In genomic region chr12:50589650-50590435, GRCh38 we compare ENCODE assay signal across 9 cellular contexts.
A peak's percentile ranks its signal among the peaks of the same experiment; 100 is the strongest.
DNase-seq lines count a peak whose midpoint lies in the region; ATAC-seq lines count a peak whose summit lies in the region.
"Had no signal": no experiment of that assay in that cellular context is flagged by ENCODE, and none has a peak within 500 bp of the region (broad histone marks: within the 10 kb centered on the region; RNA-seq: fewer than 3 reads in every experiment).

No MANE protein-coding gene starts in this region.

- peak overlapping the region; percentile 56 for H3K14ac ChIP-seq in neuronal stem cell (ENCODE audit: low read length)

- H4K91ac ChIP-seq in neuronal stem cell (ENCODE audit: low read depth, low read length, poor library complexity) = no peak overlapping the region

- H3K4me3 ChIP-seq in neuronal stem cell (ENCODE audit: low read length in 2 of 2) = no peak overlapping the region
- H3K4me3 ChIP-seq: tibial nerve had no signal

- H3K27ac Mint-ChIP-seq in activated naive CD8-positive, alpha-beta T cell treated with anti-CD3 and anti-CD28 coated beads for 36 hours = peak overlapping the region; percentile 59

- H3K23ac ChIP-seq in neuronal stem cell (ENCODE audit: low read depth, low read length, poor library complexity) = no peak overlapping the region

- H3K27ac ChIP-seq in neuronal stem cell (replicated peaks; ENCODE audit: low read length) = no peak overlapping the region
- H3K27ac ChIP-seq: tibial nerve had no signal

- H3K4me3 Mint-ChIP-seq in activated naive CD8-positive, alpha-beta T cell treated with anti-CD3 and anti-CD28 coated beads for 36 hours = peak overlapping the region; percentile 3

- no peak overlapping the region for H3K4ac ChIP-seq in neuronal stem cell (ENCODE audit: low read length)

- H2BK15ac ChIP-seq in neuronal stem cell (ENCODE audit: low read length) = no peak overlapping the region

- no peak overlapping the region for H3K9ac ChIP-seq in neuronal stem cell (ENCODE audit: low read depth, low read length, poor library complexity)

- WGBS in neuronal stem cell (ENCODE audit: extremely low coverage in 2 of 2, insufficient read length in 2 of 2, insufficient replicate concordance in 1 of 2), 2 donors = no CpG with 5 or more reads among the region's 8 CpGs

- no peaks in the 10 kb centered on the region for H3K79me1 ChIP-seq in neuronal stem cell (ENCODE audit: low read depth, low read length)

- H3K36me3 Mint-ChIP-seq in activated naive CD8-positive, alpha-beta T cell treated with anti-CD3 and anti-CD28 coated beads for 36 hours = peaks cover 6% of the 10 kb centered on the region

- no peaks in the 10 kb centered on the region for H3K9me3 Mint-ChIP-seq in activated naive CD8-positive, alpha-beta T cell treated with anti-CD3 and anti-CD28 coated beads for 36 hours

- no peak overlapping the region for H2AK5ac ChIP-seq in neuronal stem cell (ENCODE audit: low read depth, low read length)

- no peak overlapping the region for H3K18ac ChIP-seq in neuronal stem cell (ENCODE audit: low read length)

- DNase-seq in EL (peak; percentile 92), MV-4-11 (lab: John Stamatoyannopoulos, UW) (peak; percentile 25), neuronal stem cell (ENCODE audit: low spot score) (no peak), mucosa of gallbladder (ENCODE audit: low spot score) (no peak), NCI-H526 (lab: John Stamatoyannopoulos, UW) (no peak), NCI-H748 treated with DMSO at 0.1 percent for 48 hours (lab: John Stamatoyannopoulos, UW) (no peak)
- no peak for DNase-seq in activated naive CD8-positive, alpha-beta T cell treated with anti-CD3 and anti-CD28 coated beads for 36 hours

- H3K4me1 Mint-ChIP-seq in activated naive CD8-positive, alpha-beta T cell treated with anti-CD3 and anti-CD28 coated beads for 36 hours = peaks cover 23% of the 10 kb centered on the region

- H2AFZ ChIP-seq in neuronal stem cell (ENCODE audit: low read length) = no peak overlapping the region

- H3K4me2 ChIP-seq in neuronal stem cell (ENCODE audit: insufficient read depth, low read length, poor library complexity, severe bottlenecking) = no peak overlapping the region

- no peak for ATAC-seq in HG03354 (IDR thresholded peaks at IDR 0.05; ENCODE audit: poor library complexity, severe bottlenecking, unreplicated experiment)

- H2BK5ac ChIP-seq in neuronal stem cell (ENCODE audit: low read length) = no peak overlapping the region

- no peaks in the 10 kb centered on the region for H3K27me3 ChIP-seq in neuronal stem cell (ENCODE audit: control insufficient read depth in 3 of 3, insufficient read depth in 3 of 3, low read depth in 1 of 3, low read length in 3 of 3)
- H3K27me3 ChIP-seq: tibial nerve had no signal

- no peak overlapping the region for H4K8ac ChIP-seq in neuronal stem cell (ENCODE audit: low read depth, low read length)

- H3K27me3 Mint-ChIP-seq in activated naive CD8-positive, alpha-beta T cell treated with anti-CD3 and anti-CD28 coated beads for 36 hours = no peaks in the 10 kb centered on the region

- H3K4me1 ChIP-seq in neuronal stem cell (ENCODE audit: control insufficient read depth in 2 of 2, insufficient read depth in 1 of 2, low read depth in 1 of 2, low read length in 2 of 2) = peaks cover 0 to 2% of the 10 kb centered on the region in 2 donors
- H3K4me1 ChIP-seq: tibial nerve had no signal

- peaks cover 0 to 8% of the 10 kb centered on the region in 2 donors for H3K9me3 ChIP-seq in neuronal stem cell (replicated peaks in 1 of 2; ENCODE audit: control insufficient read depth in 2 of 2, insufficient read depth in 1 of 2, low read depth in 1 of 2, low read length in 2 of 2)
- H3K9me3 ChIP-seq: tibial nerve had no signal

- H3K36me3 ChIP-seq in neuronal stem cell (replicated peaks in 1 of 2; ENCODE audit: control insufficient read depth in 2 of 2, insufficient read depth in 2 of 2, low read length in 2 of 2) = peaks cover under 1 to 6% of the 10 kb centered on the region in 2 donors

- H2BK120ac ChIP-seq in neuronal stem cell (ENCODE audit: low read depth, low read length) = no peak overlapping the region

- no peak overlapping the region for H2BK12ac ChIP-seq in neuronal stem cell (ENCODE audit: low read length)

Comparison
In these comparisons a context has a peak if more than half of its experiments do, and no peak if none do; other contexts are left out.
1. DNase-seq: peak in EL (single experiment) and MV-4-11 (single experiment); none in activated naive CD8-positive, alpha-beta T cell treated with anti-CD3 and anti-CD28 coated beads for 36 hours (single experiment), neuronal stem cell (single experiment), mucosa of gallbladder (single experiment), NCI-H526 (0 of 2) and NCI-H748 treated with DMSO at 0.1 percent for 48 hours (single experiment).